ENCODE assay signal across 8 cellular contexts in the genomic region with DNA sequence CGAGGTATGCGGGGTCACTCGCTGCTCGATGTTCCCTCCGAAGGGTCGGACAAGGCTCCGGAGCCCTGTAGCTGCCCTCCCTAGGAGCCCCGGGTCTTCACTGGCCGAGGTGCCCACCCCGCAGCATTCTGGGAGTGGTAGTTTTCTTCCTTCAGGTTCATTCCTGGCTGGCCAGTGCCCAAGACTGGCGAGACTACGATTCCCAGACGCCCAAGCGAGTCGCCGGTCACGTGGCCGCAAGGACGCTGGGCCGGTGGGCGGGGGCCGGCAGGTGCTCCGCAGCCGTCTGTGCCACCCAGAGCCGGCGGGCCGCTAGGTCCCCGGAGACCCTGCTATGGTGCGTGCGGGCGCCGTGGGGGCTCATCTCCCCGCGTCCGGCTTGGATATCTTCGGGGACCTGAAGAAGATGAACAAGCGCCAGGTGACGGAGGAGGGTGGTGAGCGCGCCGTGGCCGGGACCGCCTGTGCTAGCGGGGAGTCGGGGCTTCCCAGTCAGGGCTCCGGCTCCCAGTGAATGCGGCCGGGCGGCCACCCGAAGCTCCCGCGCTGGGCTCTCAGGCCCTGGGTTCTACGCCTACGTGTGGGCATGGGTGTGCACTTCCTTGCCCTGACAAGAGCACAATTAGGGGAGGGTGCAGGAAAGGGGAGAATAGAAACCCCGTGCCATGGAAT. TPM values are rescaled to one million over a fixed set of nuclear protein-coding genes. Genes with fewer than 3 reads are reported as not detected.
DNase-seq lines count a peak whose midpoint lies in the region; ATAC-seq and TF ChIP-seq lines count a peak whose summit lies in the region.

Gene SEC11C (plus strand): TSS at position 270 of the 672 bp plus-strand sequence. CDS start 65 bp downstream, at position 335.

- H3K27ac ChIP-seq in endodermal cell (ENCODE audit: low read depth, low read length), result peak within 1 kb of the TSS; percentile 88

- H3K4me3 ChIP-seq in NT2/D1 (ENCODE audit: insufficient read length, low read depth) (peak within 1 kb of the TSS; percentile 82), endodermal cell (ENCODE audit: low read length) (peak within 1 kb of the TSS; percentile 92)

- H3K27me3 Mint-ChIP-seq in endodermal cell (ENCODE audit: insufficient read depth), result peaks cover 23% of the 10 kb centered on the region

- no peaks in the 10 kb centered on the region for H3K36me3 Mint-ChIP-seq in endodermal cell (ENCODE audit: low read depth)

- H3K9me3 Mint-ChIP-seq in endodermal cell, result no peaks in the 10 kb centered on the region

- peak within 1 kb of the TSS; percentile 98 for H3K27ac Mint-ChIP-seq in endodermal cell

- H3K4me1 Mint-ChIP-seq in endodermal cell, result peaks cover 8% of the 10 kb centered on the region

- no peaks in the 10 kb centered on the region for H3K27me3 ChIP-seq in NT2/D1 (ENCODE audit: insufficient read depth, insufficient read length)
- H3K27me3 ChIP-seq in endodermal cell (ENCODE audit: control insufficient read depth, insufficient read depth, low read length, poor library complexity, severe bottlenecking), result peaks cover 31% of the 10 kb centered on the region

- no peak for TF ChIP-seq CTCF in endodermal cell (conservative IDR thresholded peaks at IDR 0.05)

- H3K36me3 ChIP-seq in NT2/D1 (ENCODE audit: insufficient read depth, insufficient read length, low read length) (no peaks in the 10 kb centered on the region), endodermal cell (ENCODE audit: control insufficient read depth, insufficient read depth, low read length) (no peaks in the 10 kb centered on the region)

- H3K9me3 ChIP-seq in NT2/D1 (ENCODE audit: insufficient read depth, low read length) (no peaks in the 10 kb centered on the region), endodermal cell (ENCODE audit: control insufficient read depth, low read length) (no peaks in the 10 kb centered on the region)

- no peaks in the 10 kb centered on the region for H3K4me1 ChIP-seq in NT2/D1 (ENCODE audit: insufficient read depth, insufficient read length)
- H3K4me1 ChIP-seq in endodermal cell (ENCODE audit: control insufficient read depth, insufficient read depth, low read length), result no peaks in the 10 kb centered on the region

- H3K9ac ChIP-seq in NT2/D1 (ENCODE audit: insufficient read length, low read depth) (peak within 1 kb of the TSS; percentile 75), endodermal cell (ENCODE audit: extremely low read depth, low read length, poor library complexity, severe bottlenecking) (peak within 1 kb of the TSS; percentile 93)

- DNase-seq in COLO829 (ENCODE audit: low spot score) (peak; percentile 96), HUDEP-2 (lab: John Stamatoyannopoulos, UW; ENCODE audit: unreplicated experiment in 76 of 76) (peak; percentile 45 to 99 (median 95)), NT2/D1 (ENCODE audit: low read depth, low spot score) (peak; percentile 90), endodermal cell (peak; percentile 98), mesenteric fat pad (ENCODE audit: low spot score) (peak; percentile 97)
- peak; percentile 92 for DNase-seq in activated CD8-positive, alpha-beta memory T cell treated with anti-CD3 and anti-CD28 coated beads, Interleukin-2, amount 50 U/mL, for 1 hour (ENCODE audit: extremely low read depth)
- DNase-seq in stimulated activated CD8-positive, alpha-beta memory T cell treated with anti-CD3 and anti-CD28 coated beads, Interleukin-15, amount 100 ng/mL, for 24 hours (ENCODE audit: low read depth), result peak; percentile 80

- 0% methylated on average over 23 to 55 of the region's 55 CpGs for WGBS in endodermal cell (ENCODE audit: insufficient coverage in 1 of 2, insufficient read length in 1 of 2), 2 experiments

- peak; percentile 80 for ATAC-seq in GM21381 (IDR thresholded peaks at IDR 0.05; ENCODE audit: unreplicated experiment)

- H3K4me3 Mint-ChIP-seq in endodermal cell, result peak within 1 kb of the TSS; percentile 84

RNA-seq across cellular contexts. Expression of gene SEC11C, which starts in this region (rescaled TPM):
- total RNA-seq in endodermal cell (10 to 100 TPM; 38.7 to 39.9 TPM), mesenteric fat pad (22.7 TPM)
- 34.6 TPM for polyA plus RNA-seq in endodermal cell (2013, experiment 1 of 2)
- polyA plus RNA-seq in endodermal cell (2013, experiment 2 of 2), result 36.9 TPM

Comparison
In these comparisons a context has a peak if more than half of its experiments do, and no peak if none do; other contexts are left out.
1. Peak in every context shown above with its lines: DNase-seq, ATAC-seq, H3K4me3 ChIP-seq and H3K27ac ChIP-seq.